Comparison of ENCODE assay signal across 30 cellular contexts in the genomic region with DNA sequence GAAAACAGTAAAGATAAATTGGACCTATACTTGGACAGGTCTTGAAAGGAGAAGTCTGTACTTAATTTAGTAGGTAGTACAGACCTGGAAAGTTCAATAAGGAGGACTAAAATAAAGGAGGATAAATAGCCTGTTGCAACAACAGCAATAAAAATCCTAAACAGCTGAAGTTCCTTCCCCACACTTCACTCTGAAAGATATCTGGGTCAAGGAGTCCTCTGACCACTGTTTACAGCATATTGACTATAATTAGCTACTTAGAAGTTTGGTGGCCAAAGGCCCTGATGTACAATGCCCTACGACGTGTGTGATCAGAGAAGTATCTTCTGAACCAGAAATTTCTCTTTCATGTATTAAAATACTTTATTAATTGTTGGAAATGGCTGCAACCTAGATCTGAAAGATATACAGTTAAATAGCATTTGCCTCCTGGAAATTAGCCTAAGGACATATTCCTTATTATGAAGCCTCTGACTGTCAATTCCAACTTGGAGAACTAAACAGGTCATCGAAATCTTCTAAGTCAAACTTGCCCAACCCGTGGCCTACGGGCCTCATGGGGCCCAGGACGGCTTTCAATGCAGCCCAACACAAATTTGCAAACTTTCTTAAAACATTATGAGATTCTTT.
DNase-seq lines count a peak whose midpoint lies in the region; ATAC-seq, FAIRE-seq and TF ChIP-seq lines count a peak whose summit lies in the region.
"Had no signal": no experiment of that assay in that cellular context is flagged by ENCODE, and none has a peak within 500 bp of the region (broad histone marks: within the 10 kb centered on the region; RNA-seq: fewer than 3 reads in every experiment).

No MANE protein-coding gene starts in this region.

- no peaks in the 10 kb centered on the region for H3K9me3 Mint-ChIP-seq in astrocyte (ENCODE audit: unreplicated experiment)
- H3K9me3 Mint-ChIP-seq in glutamatergic neuron (ENCODE audit: unreplicated experiment) = peaks cover 6% of the 10 kb centered on the region

- no peak overlapping the region for H2AFZ ChIP-seq in astrocyte (ENCODE audit: low read depth, low read length)
- H2AFZ ChIP-seq: neural progenitor cell had no signal

- no peaks in the 10 kb centered on the region for H4K20me1 ChIP-seq in astrocyte (ENCODE audit: insufficient read depth, low read length)

- H3K36me3 ChIP-seq in astrocyte (ENCODE audit: insufficient read depth, low read length) (no peaks in the 10 kb centered on the region), lower lobe of right lung (no peaks in the 10 kb centered on the region), upper lobe of right lung (no peaks in the 10 kb centered on the region)
- H3K36me3 ChIP-seq: ascending aorta, neural progenitor cell, SJCRH30, thoracic aorta had no signal

- peaks cover 29% of the 10 kb centered on the region for H3K4me1 ChIP-seq in astrocyte (ENCODE audit: insufficient read depth, low read length)
- H3K4me1 ChIP-seq in lower lobe of right lung = peaks cover 65% of the 10 kb centered on the region
- peaks cover 63% of the 10 kb centered on the region for H3K4me1 ChIP-seq in upper lobe of right lung
- H3K4me1 ChIP-seq: neural progenitor cell, SJCRH30 had no signal

- no peak overlapping the region for H3K4me3 Mint-ChIP-seq in astrocyte (ENCODE audit: unreplicated experiment)
- H3K4me3 Mint-ChIP-seq in glutamatergic neuron (ENCODE audit: unreplicated experiment) = no peak overlapping the region
- H3K4me3 Mint-ChIP-seq: activated T-helper 1 cell treated with anti-CD3 and anti-CD28 coated beads, Interleukin-12 subunit alpha, Interleukin-12 subunit beta, Interleukin-2, Interleukin-4 antibody, amounts not matched to agents 30 ng/mL and 10 ng/mL and 1 ng/mL, durations not matched to agents 14 hours and 24 hours and 36 hours; neural progenitor cell; stimulated activated memory B cell treated with anti-CD40 and anti-IgM and Interleukin-4, amounts not matched to agents 10 μg/mL and 1 μg/mL and 100 μg/mL, for 72 hours; T-helper 1 cell treated with Interleukin-12 subunit alpha and Interleukin-12 subunit beta and Interleukin-4 antibody, amounts not matched to agents 30 μg/mL and 1 μg/mL, for 36 hours had no signal

- DNase-seq in Right ventricle myocardium superior (no peak), cardiac septum (ENCODE audit: low spot score) (no peak), astrocyte (ENCODE audit: low read depth) (no peak), lower lobe of right lung (no peak), upper lobe of right lung (no peak), NCI-H446 (lab: John Stamatoyannopoulos, UW) (no peak), glutamatergic neuron (no peak), substantia nigra (lab: John Stamatoyannopoulos, UW) (no peak)
- DNase-seq: 8988T; activated CD4-positive, alpha-beta T cell treated with anti-CD3 and anti-CD28 coated beads for 4 hours; activated naive CD4-positive, alpha-beta T cell treated with anti-CD3 and anti-CD28 coated beads, Interleukin-2, amount 50 U/mL, for 16 hours; DMS79; dorsolateral prefrontal cortex; Karpas-422; kidney glomerular epithelial cell; NCI-H1092; NCI-H1930; NCI-H2227 treated with DMSO at 0.1 percent for 48 hours; NCI-H82; OCI-M1; SJCRH30 had no signal

- no peak overlapping the region for H3K4me3 ChIP-seq in astrocyte (ENCODE audit: insufficient read depth, low read depth, low read length)
- H3K4me3 ChIP-seq in lower lobe of right lung = no peak overlapping the region
- no peak overlapping the region for H3K4me3 ChIP-seq in upper lobe of right lung
- H3K4me3 ChIP-seq: ascending aorta, dorsolateral prefrontal cortex, neural progenitor cell, SJCRH30, skin epidermis, thoracic aorta had no signal

- H3K9me3 ChIP-seq in astrocyte (ENCODE audit: insufficient read depth, low read depth, low read length) = no peaks in the 10 kb centered on the region
- H3K9me3 ChIP-seq in lower lobe of right lung = no peaks in the 10 kb centered on the region
- H3K9me3 ChIP-seq in upper lobe of right lung = no peaks in the 10 kb centered on the region
- H3K9me3 ChIP-seq: ascending aorta, SJCRH30, thoracic aorta had no signal

- H3K27me3 ChIP-seq in astrocyte (ENCODE audit: insufficient read depth, low read length) (no peaks in the 10 kb centered on the region), lower lobe of right lung (ENCODE audit: low read depth) (no peaks in the 10 kb centered on the region), upper lobe of right lung (no peaks in the 10 kb centered on the region)
- H3K27me3 ChIP-seq: ascending aorta, dorsolateral prefrontal cortex, neural progenitor cell, SJCRH30 had no signal

- H3K79me2 ChIP-seq in astrocyte (ENCODE audit: insufficient read depth, low read length) = peaks cover 58% of the 10 kb centered on the region

- H3K9ac ChIP-seq in astrocyte (ENCODE audit: low read length) = no peak overlapping the region
- H3K9ac ChIP-seq: neural progenitor cell had no signal

- FAIRE-seq in astrocyte (lab: Jason Lieb, UNC) = no peak
- FAIRE-seq: frontal cortex, HTR-8/SVneo had no signal

- no peaks in the 10 kb centered on the region for H3K36me3 Mint-ChIP-seq in astrocyte (ENCODE audit: low read depth, unreplicated experiment)
- no peaks in the 10 kb centered on the region for H3K36me3 Mint-ChIP-seq in glutamatergic neuron (ENCODE audit: unreplicated experiment)

- H3K27ac Mint-ChIP-seq in astrocyte (ENCODE audit: unreplicated experiment) (no peak overlapping the region), glutamatergic neuron (ENCODE audit: unreplicated experiment) (no peak overlapping the region)
- H3K27ac Mint-ChIP-seq: activated T-helper 1 cell treated with anti-CD3 and anti-CD28 coated beads, Interleukin-12 subunit alpha, Interleukin-12 subunit beta, Interleukin-2, Interleukin-4 antibody, amounts not matched to agents 30 ng/mL and 10 ng/mL and 1 ng/mL, durations not matched to agents 14 hours and 24 hours and 36 hours; neural progenitor cell; stimulated activated memory B cell treated with anti-CD40 and anti-IgM and Interleukin-4, amounts not matched to agents 10 μg/mL and 1 μg/mL and 100 μg/mL, for 72 hours; T-helper 1 cell treated with Interleukin-12 subunit alpha and Interleukin-12 subunit beta and Interleukin-4 antibody, amounts not matched to agents 30 μg/mL and 1 μg/mL, for 36 hours had no signal

- intact Hi-C loops in Right ventricle myocardium superior (cut with DNase I) = no loop called here
- intact Hi-C loops in cardiac septum (cut with DNase I) = no loop called here
- intact Hi-C loops in lower lobe of right lung (cut with DNase I) = no loop called here
- intact Hi-C loops in upper lobe of right lung (cut with DNase I) = no loop called here

- no peak for TF ChIP-seq CTCF in astrocyte (IDR thresholded peaks at IDR 0.05; ENCODE audit: insufficient read depth, low read depth, low read length)
- TF ChIP-seq CTCF in lower lobe of right lung (IDR thresholded peaks at IDR 0.05) = no peak
- no peak for TF ChIP-seq CTCF in upper lobe of right lung (IDR thresholded peaks at IDR 0.05)
- TF ChIP-seq CTCF in glutamatergic neuron (IDR thresholded peaks at IDR 0.05; ENCODE audit: partially characterized antibody, unreplicated experiment) = no peak

- ATAC-seq in Right ventricle myocardium superior (ENCODE audit: poor library complexity) (peak; percentile 31), lower lobe of right lung (peak; percentile 65 to 75), upper lobe of right lung (peak; percentile 77)
- ATAC-seq: stimulated activated memory B cell treated with anti-CD40 and anti-IgM and Interleukin-4, amounts not matched to agents 10 μg/mL and 1 μg/mL and 100 μg/mL, for 72 hours had no signal

- H3K27me3 Mint-ChIP-seq in astrocyte (ENCODE audit: low read depth, unreplicated experiment) = no peaks in the 10 kb centered on the region
- peaks cover 4% of the 10 kb centered on the region for H3K27me3 Mint-ChIP-seq in glutamatergic neuron (ENCODE audit: unreplicated experiment)
- H3K27me3 Mint-ChIP-seq: stimulated activated memory B cell treated with anti-CD40 and anti-IgM and Interleukin-4, amounts not matched to agents 10 μg/mL and 1 μg/mL and 100 μg/mL, for 72 hours had no signal

- peak overlapping the region; percentile 93 for H3K27ac ChIP-seq in astrocyte (ENCODE audit: low read depth, low read length)
- peak overlapping the region; percentile 55 for H3K27ac ChIP-seq in lower lobe of right lung
- peak overlapping the region; percentile 28 for H3K27ac ChIP-seq in upper lobe of right lung
- no peak overlapping the region for H3K27ac ChIP-seq in substantia nigra (ENCODE audit: low read depth, low read length, poor library complexity, severe bottlenecking)
- H3K27ac ChIP-seq: neural progenitor cell, SJCRH30, thoracic aorta had no signal

- H3K4me1 Mint-ChIP-seq in astrocyte (ENCODE audit: low read depth, unreplicated experiment) = peaks cover 31% of the 10 kb centered on the region
- peaks cover 15% of the 10 kb centered on the region for H3K4me1 Mint-ChIP-seq in glutamatergic neuron (ENCODE audit: low read depth, unreplicated experiment)

- H3K4me2 ChIP-seq in astrocyte (ENCODE audit: low read length) = no peak overlapping the region
- H3K4me2 ChIP-seq: neural progenitor cell had no signal
